In genomic region chr9:36148652-36149051, GRCh38 we compare ENCODE assay signal across 8 cellular contexts. TPM values are rescaled to one million over a fixed set of nuclear protein-coding genes. Genes with fewer than 3 reads are reported as not detected.
DNase-seq lines count a peak whose midpoint lies in the region; ATAC-seq, FAIRE-seq and TF ChIP-seq lines count a peak whose summit lies in the region.

No MANE protein-coding gene starts in this region.

- H3K36me3 ChIP-seq in adrenal gland (replicated peaks in 1 of 2) (no peaks in the 10 kb centered on the region), right atrium auricular region (no peaks in the 10 kb centered on the region), small intestine (ENCODE audit: control insufficient read depth in 2 of 2, insufficient read depth in 2 of 2, low read length in 2 of 2) (no peaks in the 10 kb centered on the region)

- 8 to 21% (median 14%) methylated on average over 5 to 8 of the region's 8 CpGs for WGBS in adrenal gland, 4 donors
- WGBS in small intestine, 3 donors: 44 to 75% (median 49%) methylated on average over 7 to 8 of the region's 8 CpGs

- ATAC-seq in HG02610 (IDR thresholded peaks at IDR 0.05; ENCODE audit: unreplicated experiment): peak; percentile 30
- ATAC-seq in SK-N-SH treated with all-trans-retinoic acid at 6 μM for 48 hours: peak; percentile 89

- DNase-seq in CD1c-positive myeloid dendritic cell (ENCODE audit: extremely low spot score) (peak; percentile 88), adrenal gland (peak; percentile 98 to 100 (median 99)), right atrium auricular region (ENCODE audit: low spot score) (peak; percentile 99), small intestine (peak; percentile 58), NCI-H128 (lab: John Stamatoyannopoulos, UW; ENCODE audit: unreplicated experiment) (no peak), NOMO-1 treated with dmso at 0.1 percent for 144 hours (lab: John Stamatoyannopoulos, UW; ENCODE audit: unreplicated experiment) (no peak)

- TF ChIP-seq POLR2A in adrenal gland (IDR thresholded peaks at IDR 0.05): no peak

- TF ChIP-seq CTCF in adrenal gland (IDR thresholded peaks at IDR 0.05) (peak in 1 of 6 experiments; percentile 17), right atrium auricular region (IDR thresholded peaks at IDR 0.05) (no peak)

- H3K27ac ChIP-seq in adrenal gland (peak overlapping the region; percentile 35 to 90 (median 84)), right atrium auricular region (peak overlapping the region; percentile 60 to 64), small intestine (ENCODE audit: low read depth in 1 of 2, low read length in 1 of 2) (peak overlapping the region in 1 of 2 donors; percentile 74)

- H3K27me3 ChIP-seq in adrenal gland (no peaks in the 10 kb centered on the region), right atrium auricular region (no peaks in the 10 kb centered on the region), small intestine (ENCODE audit: control insufficient read depth in 2 of 2, insufficient read depth in 2 of 2, low read length in 2 of 2) (no peaks in the 10 kb centered on the region)

- H3K9me3 ChIP-seq in adrenal gland (replicated peaks in 1 of 3) (no peaks in the 10 kb centered on the region), right atrium auricular region (no peaks in the 10 kb centered on the region), small intestine (ENCODE audit: control insufficient read depth, low read depth) (no peaks in the 10 kb centered on the region)

- H3K4me3 ChIP-seq in adrenal gland: no peak overlapping the region
- no peak overlapping the region for H3K4me3 ChIP-seq in right atrium auricular region
- H3K4me3 ChIP-seq in small intestine (ENCODE audit: low read depth in 1 of 2, low read length in 2 of 2): no peak overlapping the region

- no peak for FAIRE-seq in small intestine (lab: Jason Lieb, UNC)

- H3K4me1 ChIP-seq in adrenal gland (replicated peaks in 1 of 2) (peaks cover 15 to 28% of the 10 kb centered on the region in 2 donors), right atrium auricular region (peaks cover 0 to 48% of the 10 kb centered on the region in 2 donors), small intestine (ENCODE audit: control insufficient read depth in 2 of 2, insufficient read depth in 1 of 2, low read depth in 1 of 2, low read length in 1 of 2) (peaks cover 2 to 13% of the 10 kb centered on the region in 2 donors)

- intact Hi-C loops in adrenal gland (cut with DNase I): no loop called here

TF ChIP-seq in SK-N-SH treated with all-trans-retinoic acid at 6 μM for 48 hours, 23 proteins besides CTCF, POLR2A, EP300 and RAD21 (continues in another document):
- TF ChIP-seq RARB (CRISPR knock-in tag; IDR thresholded peaks at IDR 0.05) (no peak), POU6F1 (CRISPR knock-in tag; IDR thresholded peaks at IDR 0.05; ENCODE audit: borderline replicate concordance, low read depth) (no peak), CSRNP3 (CRISPR knock-in tag; IDR thresholded peaks at IDR 0.05) (no peak), TSHZ2 (CRISPR knock-in tag; IDR thresholded peaks at IDR 0.05) (peak; percentile 30; the same call in 1 of the 2 replicates), BACH2 (CRISPR knock-in tag; IDR thresholded peaks at IDR 0.05; ENCODE audit: borderline replicate concordance) (no peak), ZNF565 (CRISPR knock-in tag; conservative IDR thresholded peaks at IDR 0.05; ENCODE audit: low read depth) (no peak), ARNTL (CRISPR knock-in tag; IDR thresholded peaks at IDR 0.05; ENCODE audit: borderline replicate concordance, low read depth) (no peak), ESRRG (CRISPR knock-in tag; IDR thresholded peaks at IDR 0.05) (no peak), OSR1 (CRISPR knock-in tag; IDR thresholded peaks at IDR 0.05) (no peak), ZNF70 (CRISPR knock-in tag; IDR thresholded peaks at IDR 0.05) (no peak), TOX (CRISPR knock-in tag; IDR thresholded peaks at IDR 0.05; ENCODE audit: borderline replicate concordance) (no peak), TCF4 (CRISPR knock-in tag; IDR thresholded peaks at IDR 0.05; ENCODE audit: borderline replicate concordance) (peak; percentile 51; the same call in 1 of the 2 replicates), CREB5 (CRISPR knock-in tag; IDR thresholded peaks at IDR 0.05; ENCODE audit: low read depth) (no peak), ZC3H10 (CRISPR knock-in tag; IDR thresholded peaks at IDR 0.05) (no peak), SNAI2 (CRISPR knock-in tag; IDR thresholded peaks at IDR 0.05) (no peak), ZNF8 (CRISPR knock-in tag; IDR thresholded peaks at IDR 0.05) (no peak), GLIS3 (CRISPR knock-in tag; IDR thresholded peaks at IDR 0.05) (no peak)

RNA-seq across cellular contexts. Expression of gene GLIPR2, which starts 12.1 kb away (rescaled TPM):
- total RNA-seq in adrenal gland (10 to 100 TPM; 20.8 to 42.4 (median 33.5) TPM), right atrium auricular region (10 to 100 TPM; 11.2 to 11.6 TPM)
- polyA plus RNA-seq in adrenal gland (10 to 100 TPM; 16.1 to 35.2 (median 24.3) TPM), small intestine (10 to 100 TPM in 2 of 3 donors, 1 to 10 TPM in 1; 3.4 to 22.3 (median 13.0) TPM)

RNA-seq across cellular contexts. Expression of gene CCIN, which starts 20.5 kb away (rescaled TPM):
- 1 to 10 TPM in 3 of 8 donors, under 1 TPM in 5; 0.22 to 1.9 (median 0.49) TPM for total RNA-seq in adrenal gland
- polyA plus RNA-seq in adrenal gland: 1 to 10 TPM in 1 of 3 donors, under 1 TPM in 2; 0.20 to 1.2 (median 0.32) TPM
- total RNA-seq in right atrium auricular region: not detected
- polyA plus RNA-seq in small intestine: under 1 TPM in 1 of 3 donors, not detected in 2; 0.04 TPM

RNA-seq across cellular contexts. Expression of gene CLTA, which starts 42.1 kb away (rescaled TPM):
- 100 to 1,000 TPM; 167 to 301 (median 230) TPM for total RNA-seq in adrenal gland
- polyA plus RNA-seq in adrenal gland: 100 to 1,000 TPM in 2 of 3 donors, 10 to 100 TPM in 1; 95.6 to 199 (median 126) TPM
- 10 to 100 TPM; 67.2 to 87.7 TPM for total RNA-seq in right atrium auricular region
- polyA plus RNA-seq in small intestine: 100 to 1,000 TPM; 176 to 279 (median 276) TPM

Comparison
In these comparisons a context has a peak if more than half of its experiments do, and no peak if none do; other contexts are left out.
1. DNase-seq: peak in CD1c-positive myeloid dendritic cell (single experiment), adrenal gland (7 of 7), right atrium auricular region (single experiment) and small intestine (single experiment); none in NCI-H128 (single experiment) and NOMO-1 treated with dmso at 0.1 percent for 144 hours (single experiment).